Comparison of ENCODE assay signal across 8 cellular contexts in genomic region chr12:40107098-40107802, GRCh38. TPM values are rescaled to one million over a fixed set of nuclear protein-coding genes. Genes with fewer than 3 reads are reported as not detected.
DNase-seq lines count a peak whose midpoint lies in the region; ATAC-seq and TF ChIP-seq lines count a peak whose summit lies in the region.

No MANE protein-coding gene starts in this region.

- CTCF ChIA-PET in T-cell (lab: Charles Lee), result interaction anchor here (0.6 to 5.6 kb wide), 14 partner anchors 10 to 522 kb away, joined by 3 to 46 read pairs (median 4); no protein-coding TSS in a partner anchor

- DNase-seq in GM12865 (ENCODE audit: low read depth), result peak; percentile 91
- DNase-seq in NCI-H146 treated with DMSO at 0.1 percent for 48 hours (lab: John Stamatoyannopoulos, UW; ENCODE audit: unreplicated experiment), result peak; percentile 62
- DNase-seq in T-cell, result peak; percentile 58 to 91 (median 83)
- peak; percentile 65 for DNase-seq in amniotic epithelial cell (ENCODE audit: low read depth)
- peak; percentile 94 for DNase-seq in left ventricle myocardium superior
- DNase-seq in retina, result peak; percentile 80
- no peak for DNase-seq in vagina (ENCODE audit: extremely low spot score in 2 of 2)

- no peaks in the 10 kb centered on the region for H3K36me3 Mint-ChIP-seq in T-cell

- peak overlapping the region; percentile 87 for H3K27ac ChIP-seq in vagina

- no peaks in the 10 kb centered on the region for H3K9me3 ChIP-seq in vagina

- H3K4me1 ChIP-seq in vagina, result peaks cover 25% of the 10 kb centered on the region

- TF ChIP-seq CTCF in GM12865 (IDR thresholded peaks at IDR 0.05; ENCODE audit: insufficient read depth, low read depth, low read length, missing control alignments) (peak; percentile 79), vagina (IDR thresholded peaks at IDR 0.05) (peak; percentile 72 to 96 (median 86))

- intact Hi-C loops in left ventricle myocardium superior (cut with micrococcal nuclease) (loop anchor here (1.0 to 5.0 kb wide), 2 partner anchors 96 to 345 kb away; no protein-coding TSS in a partner anchor), vagina (cut with DNase I) (loop anchor here (5.0 to 10.0 kb wide), 3 partner anchors 95 to 1078 kb away; partner anchors contain the start of gene PDZRN4)

- H3K36me3 ChIP-seq in vagina, result no peaks in the 10 kb centered on the region

- H3K9me3 Mint-ChIP-seq in T-cell, result no peaks in the 10 kb centered on the region

- H3K27me3 Mint-ChIP-seq in T-cell, result peaks cover 5 to 6% of the 10 kb centered on the region in 2 donors

- H3K27me3 ChIP-seq in vagina, result no peaks in the 10 kb centered on the region

- H3K4me3 ChIP-seq in GM12865 (ENCODE audit: low read depth, low read length), result peak overlapping the region; percentile 33; the same call in 1 of the 2 replicates
- peak overlapping the region; percentile 60 to 90 for H3K4me3 ChIP-seq in vagina

- TF ChIP-seq POLR2A in vagina (IDR thresholded peaks at IDR 0.05), result no peak

- ATAC-seq in HG02759 (IDR thresholded peaks at IDR 0.05; ENCODE audit: unreplicated experiment), result peak; percentile 30
- peak; percentile 24 to 40 (median 28) for ATAC-seq in T-cell (replicated peaks in 1 of 4)
- ATAC-seq in left ventricle myocardium superior, result peak; percentile 56

- peak overlapping the region; percentile 82 to 87 (median 82) for H3K4me3 Mint-ChIP-seq in T-cell

- H3K4me1 Mint-ChIP-seq in T-cell, result peaks cover 31 to 36% (median 34%) of the 10 kb centered on the region in 3 donors

- POLR2A ChIA-PET in T-cell (lab: Charles Lee), result interaction anchor here in 1 of 2 donors (1.1 kb wide), 1 partner anchor 96 kb away, joined by 7 read pairs; no protein-coding TSS in a partner anchor

- H3K27ac Mint-ChIP-seq in T-cell, result peak overlapping the region; percentile 82 to 89

RNA-seq across cellular contexts. Expression of gene SLC2A13, which starts 1.4 kb away (rescaled TPM):
- total RNA-seq in T-cell, result 1 to 10 TPM; 4.2 to 6.0 (median 5.1) TPM
- total RNA-seq in left ventricle myocardium superior, result 6.2 TPM
- total RNA-seq in vagina, result 17.4 TPM

Comparison
In these comparisons a context has a peak if more than half of its experiments do, and no peak if none do; other contexts are left out.
1. DNase-seq: peak in GM12865 (single experiment), NCI-H146 treated with DMSO at 0.1 percent for 48 hours (single experiment), T-cell (34 of 34), amniotic epithelial cell (single experiment), left ventricle myocardium superior (single experiment) and retina (single experiment); none in vagina (0 of 2).
2. Peak in every context shown above with its lines, with median percentiles within 50 percentile points of each other: ATAC-seq.